ENCODE assay signal across 26 cellular contexts in the genomic region with DNA sequence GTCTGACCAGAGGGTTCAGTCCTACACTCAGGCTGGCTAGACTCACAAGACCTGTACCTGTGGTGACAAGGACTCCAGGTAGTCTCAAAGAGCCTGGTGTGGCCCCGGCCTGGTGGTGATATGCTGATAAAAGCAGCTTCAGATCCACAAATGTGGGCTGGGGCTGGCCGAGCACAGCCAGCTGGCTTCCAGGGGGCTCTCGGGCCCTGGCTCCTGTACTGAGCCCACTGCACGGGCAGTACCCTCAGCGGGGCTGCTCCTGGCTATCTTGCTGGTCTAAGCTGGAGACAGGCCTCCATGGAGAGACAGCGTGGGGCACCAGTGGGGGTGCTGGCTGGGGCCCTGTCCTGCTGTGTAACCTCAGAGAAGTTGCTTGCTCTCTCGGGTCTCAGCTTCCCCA. TPM values are rescaled to one million over a fixed set of nuclear protein-coding genes. Genes with fewer than 3 reads are reported as not detected.
A peak's percentile ranks its signal among the peaks of the same experiment; 100 is the strongest.
DNase-seq lines count a peak whose midpoint lies in the region; ATAC-seq and TF ChIP-seq lines count a peak whose summit lies in the region.
"Had no signal": no experiment of that assay in that cellular context is flagged by ENCODE, and none has a peak within 500 bp of the region (broad histone marks: within the 10 kb centered on the region; RNA-seq: fewer than 3 reads in every experiment).

No MANE protein-coding gene starts in this region.

- H3K4me1 Mint-ChIP-seq in GM23338, result peaks cover 25% of the 10 kb centered on the region
- peaks cover 18% of the 10 kb centered on the region for H3K4me1 Mint-ChIP-seq in stimulated activated memory B cell treated with anti-CD40 and anti-IgM and Interleukin-4, amounts not matched to agents 10 μg/mL and 1 μg/mL and 100 μg/mL, for 72 hours

- no peaks in the 10 kb centered on the region for H3K36me3 Mint-ChIP-seq in GM23338 (ENCODE audit: low read depth)
- peaks cover 5% of the 10 kb centered on the region for H3K36me3 Mint-ChIP-seq in stimulated activated memory B cell treated with anti-CD40 and anti-IgM and Interleukin-4, amounts not matched to agents 10 μg/mL and 1 μg/mL and 100 μg/mL, for 72 hours
- H3K36me3 Mint-ChIP-seq: activated CD4-positive, alpha-beta memory T cell treated with anti-CD3 and anti-CD28 coated beads for 36 hours; type B pancreatic cell had no signal

- no peaks in the 10 kb centered on the region; the same call in 1 of the 2 replicates for H4K20me1 ChIP-seq in GM23338 (replicated peaks; ENCODE audit: insufficient read depth)

- no peaks in the 10 kb centered on the region for H3K9me3 Mint-ChIP-seq in GM23338
- H3K9me3 Mint-ChIP-seq in stimulated activated memory B cell treated with anti-CD40 and anti-IgM and Interleukin-4, amounts not matched to agents 10 μg/mL and 1 μg/mL and 100 μg/mL, for 72 hours, result no peaks in the 10 kb centered on the region
- H3K9me3 Mint-ChIP-seq: activated CD4-positive, alpha-beta memory T cell treated with anti-CD3 and anti-CD28 coated beads for 36 hours; brain; memory B cell; type B pancreatic cell had no signal

- no peaks in the 10 kb centered on the region for H3F3A ChIP-seq in GM23338 (replicated peaks; ENCODE audit: low read depth)

- peaks cover 12% of the 10 kb centered on the region for H3K4me1 ChIP-seq in GM23338 (ENCODE audit: insufficient read depth)
- peaks cover 9% of the 10 kb centered on the region for H3K4me1 ChIP-seq in right cardiac atrium (ENCODE audit: control insufficient read depth, insufficient read depth, low read length)
- H3K4me1 ChIP-seq in parathyroid adenoma, result peaks cover 49% of the 10 kb centered on the region

- TF ChIP-seq CTCF in GM23338 (conservative IDR thresholded peaks at IDR 0.05; ENCODE audit: low read depth in 2 of 2) (no peak), parathyroid adenoma (IDR thresholded peaks at IDR 0.05) (no peak)

- DNase-seq in GM23338 (ENCODE audit: low spot score) (no peak), right cardiac atrium (no peak), anterior cingulate cortex (lab: John Stamatoyannopoulos, UW) (no peak), amniotic stem cell (lab: John Stamatoyannopoulos, UW) (no peak), NCI-H2029 (lab: John Stamatoyannopoulos, UW) (no peak)
- DNase-seq: activated CD4-positive, alpha-beta memory T cell treated with anti-CD3 and anti-CD28 coated beads for 36 hours; activated CD4-positive, alpha-beta T cell treated with anti-CD3 and anti-CD28 coated beads for 1 hour; activated CD8-positive, alpha-beta memory T cell treated with anti-CD3 and anti-CD28 coated beads, Interleukin-2, amount 50 U/mL, for 4 hours; activated naive CD4-positive, alpha-beta T cell; DMS153; effector memory CD4-positive, alpha-beta T cell; NCI-H2029 treated with DMSO at 0.1 percent for 48 hours; PC-9; SHP77; stimulated activated CD4-positive, alpha-beta T cell treated with anti-CD3 and anti-CD28 coated beads, Interleukin-12 subunit alpha, Interleukin-12 subunit beta, amount 100 ng/mL, for 4 hours; stimulated activated CD4-positive, alpha-beta T cell treated with anti-CD3 and anti-CD28 coated beads, Interleukin-2, amount 100 ng/mL, for 48 hours had no signal

- 87% methylated on average over 7 of the region's 7 CpGs for WGBS in right cardiac atrium

- H3K4me3 Mint-ChIP-seq in GM23338, result no peak overlapping the region
- no peak overlapping the region for H3K4me3 Mint-ChIP-seq in stimulated activated memory B cell treated with anti-CD40 and anti-IgM and Interleukin-4, amounts not matched to agents 10 μg/mL and 1 μg/mL and 100 μg/mL, for 72 hours
- H3K4me3 Mint-ChIP-seq: activated CD4-positive, alpha-beta memory T cell treated with anti-CD3 and anti-CD28 coated beads for 36 hours; memory B cell had no signal

- H3K27ac ChIP-seq in GM23338 (ENCODE audit: low read depth) (no peak overlapping the region), angular gyrus (ENCODE audit: low read depth, low read length) (peak overlapping the region; percentile 65), right cardiac atrium (ENCODE audit: low read length) (peak overlapping the region; percentile 82), parathyroid adenoma (no peak overlapping the region)
- H3K27ac ChIP-seq: PC-9 had no signal

- H3K9me2 ChIP-seq in GM23338 (ENCODE audit: insufficient read depth), result no peaks in the 10 kb centered on the region

- H3K4me2 ChIP-seq in GM23338, result no peak overlapping the region
- H3K4me2 ChIP-seq in parathyroid adenoma (ENCODE audit: low read length), result peak overlapping the region; percentile 20
- H3K4me2 ChIP-seq: PC-9 had no signal

- no peaks in the 10 kb centered on the region for H3K79me2 ChIP-seq in GM23338 (replicated peaks; ENCODE audit: insufficient read depth)
- peaks cover 2% of the 10 kb centered on the region for H3K79me2 ChIP-seq in parathyroid adenoma

- H3K27me3 ChIP-seq in GM23338 (ENCODE audit: insufficient read depth) (no peaks in the 10 kb centered on the region), right cardiac atrium (ENCODE audit: control insufficient read depth, insufficient read depth) (no peaks in the 10 kb centered on the region), parathyroid adenoma (ENCODE audit: control insufficient read depth, insufficient read depth, low read length) (no peaks in the 10 kb centered on the region)

- no peaks in the 10 kb centered on the region for H3K36me3 ChIP-seq in GM23338 (ENCODE audit: insufficient read depth)
- H3K36me3 ChIP-seq in parathyroid adenoma (ENCODE audit: control insufficient read depth, insufficient read depth, low read length), result no peaks in the 10 kb centered on the region

- ATAC-seq in GM23338 (no peak), right cardiac atrium (no peak)
- no peak for ATAC-seq in stimulated activated memory B cell treated with anti-CD40 and anti-IgM and Interleukin-4, amounts not matched to agents 10 μg/mL and 1 μg/mL and 100 μg/mL, for 72 hours
- ATAC-seq: sciatic nerve had no signal

- peaks cover 21% of the 10 kb centered on the region for H3K27me3 Mint-ChIP-seq in GM23338 (ENCODE audit: insufficient read depth, low read depth, poor library complexity)
- no peaks in the 10 kb centered on the region for H3K27me3 Mint-ChIP-seq in stimulated activated memory B cell treated with anti-CD40 and anti-IgM and Interleukin-4, amounts not matched to agents 10 μg/mL and 1 μg/mL and 100 μg/mL, for 72 hours
- H3K27me3 Mint-ChIP-seq: activated CD4-positive, alpha-beta memory T cell treated with anti-CD3 and anti-CD28 coated beads for 36 hours; brain; memory B cell; type B pancreatic cell had no signal

- H3K27ac Mint-ChIP-seq in GM23338, result peak overlapping the region; percentile 52; the same call in 1 of the 2 replicates
- H3K27ac Mint-ChIP-seq in stimulated activated memory B cell treated with anti-CD40 and anti-IgM and Interleukin-4, amounts not matched to agents 10 μg/mL and 1 μg/mL and 100 μg/mL, for 72 hours, result no peak overlapping the region
- H3K27ac Mint-ChIP-seq: activated CD4-positive, alpha-beta memory T cell treated with anti-CD3 and anti-CD28 coated beads for 36 hours; memory B cell had no signal

- H3K9ac ChIP-seq in parathyroid adenoma, result no peak overlapping the region

- no peak overlapping the region for H2AFZ ChIP-seq in GM23338
- H2AFZ ChIP-seq in parathyroid adenoma, result no peak overlapping the region
- H2AFZ ChIP-seq: PC-9 had no signal

- intact Hi-C loops in right cardiac atrium (cut with DNase I), result no loop called here

- H3K4me3 ChIP-seq in GM23338, result no peak overlapping the region
- H3K4me3 ChIP-seq in right cardiac atrium (ENCODE audit: low read length), result no peak overlapping the region
- no peak overlapping the region for H3K4me3 ChIP-seq in parathyroid adenoma (ENCODE audit: low read depth, low read length)
- H3K4me3 ChIP-seq: HAP-1, PC-9 had no signal

- H3K9me3 ChIP-seq in right cardiac atrium (ENCODE audit: control insufficient read depth, low read length) (no peaks in the 10 kb centered on the region), parathyroid adenoma (ENCODE audit: control insufficient read depth, low read length) (no peaks in the 10 kb centered on the region)
- H3K9me3 ChIP-seq: HAP-1 had no signal

TF ChIP-seq in GM23338, 12 proteins besides CTCF, POLR2A, EP300 and RAD21 (continues in another document):
- TF ChIP-seq STAT1 (IDR thresholded peaks at IDR 0.05; ENCODE audit: unreplicated experiment), result no peak
- TF ChIP-seq ZNF114 (CRISPR knock-in tag; IDR thresholded peaks at IDR 0.05), result no peak

RNA-seq across cellular contexts. Expression of a gene that starts 4.3 kb away (rescaled TPM):
- total RNA-seq in GM23338 (2014; rRNA removed; shearing (Covaris generic)), result not detected in 2 replicates
- polyA plus RNA-seq in GM23338 (2016; fragmentation: Nextera tagmentation; extraction: Ambion mirVana) (0.16 TPM in 1 of 2 replicates, not detected in the other), right cardiac atrium (13.5 TPM)
- 10 to 100 TPM in 2 of 4 donors, 1 to 10 TPM in 2; 6.9 to 12.2 (median 9.6) TPM for total RNA-seq in right cardiac atrium
- total RNA-seq: activated CD4-positive, alpha-beta memory T cell treated with anti-CD3 and anti-CD28 coated beads for 36 hours had no signal
- polyA plus RNA-seq: AG04450, BJ had no signal

RNA-seq across cellular contexts. Expression of a gene that starts 29.4 kb away (rescaled TPM):
- total RNA-seq in GM23338 (2014; rRNA removed; shearing (Covaris generic)), result 23.3 and 24.5 TPM in 2 replicates
- 19.9 and 20.0 TPM in 2 replicates for polyA plus RNA-seq in GM23338 (2016; fragmentation: Nextera tagmentation; extraction: Ambion mirVana)
- total RNA-seq in right cardiac atrium, result 10 to 100 TPM in 3 of 4 donors, 1 to 10 TPM in 1; 7.9 to 19.9 (median 14.8) TPM
- polyA plus RNA-seq in right cardiac atrium, result 13.5 TPM

RNA-seq across cellular contexts. Expression of a gene that starts 29.6 kb away (rescaled TPM):
- total RNA-seq in GM23338 (2014; rRNA removed; shearing (Covaris generic)), result 44.9 and 60.9 TPM in 2 replicates
- 95.0 and 97.9 TPM in 2 replicates for polyA plus RNA-seq in GM23338 (2016; fragmentation: Nextera tagmentation; extraction: Ambion mirVana)
- 10 to 100 TPM; 51.0 to 66.5 (median 56.3) TPM for total RNA-seq in right cardiac atrium
- polyA plus RNA-seq in right cardiac atrium, result 58.5 TPM

RNA-seq across cellular contexts. Expression of a gene that starts 50.0 kb away (rescaled TPM):
- 7.2 and 12.4 TPM in 2 replicates for total RNA-seq in GM23338 (2014; rRNA removed; shearing (Covaris generic))
- 3.8 and 6.6 TPM in 2 replicates for polyA plus RNA-seq in GM23338 (2016; fragmentation: Nextera tagmentation; extraction: Ambion mirVana)
- 100 to 1,000 TPM in 1 of 4 donors, 10 to 100 TPM in 3; 75.8 to 131 (median 93.4) TPM for total RNA-seq in right cardiac atrium
- polyA plus RNA-seq in right cardiac atrium, result 70.9 TPM

Comparison
In these comparisons a context has a peak if more than half of its experiments do, and no peak if none do; other contexts are left out.
1. H3K27ac ChIP-seq: peak in angular gyrus (single experiment) and right cardiac atrium (single experiment); none in GM23338 (single experiment) and parathyroid adenoma (single experiment).